ENCODE assay signal across 27 cellular contexts in the genomic region with DNA sequence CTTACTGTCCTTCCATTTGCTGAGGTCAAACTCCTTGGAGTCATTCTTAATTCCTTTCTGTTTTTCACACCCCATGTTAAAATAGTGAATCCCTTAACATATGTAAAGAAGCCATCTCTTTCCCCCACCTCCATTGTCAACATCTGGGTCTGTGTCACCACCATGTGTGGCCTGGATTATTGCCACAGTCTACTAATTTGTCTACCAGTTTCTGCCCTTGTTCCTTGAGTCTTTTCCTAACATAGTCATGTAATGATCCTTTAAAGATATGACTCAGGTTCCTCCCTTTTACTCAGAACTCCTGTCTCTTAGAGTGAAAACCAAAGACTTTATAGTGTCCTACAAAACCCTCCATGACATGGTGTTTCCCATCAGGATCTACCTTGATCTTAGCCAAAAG.
"Had no signal": no experiment of that assay in that cellular context is flagged by ENCODE, and none has a peak within 500 bp of the region (broad histone marks: within the 10 kb centered on the region; RNA-seq: fewer than 3 reads in every experiment).

No MANE protein-coding gene starts in this region.

- H3K36me3 ChIP-seq: brain microvascular endothelial cell had no signal

- H3K4me2 ChIP-seq: KMS-11, PC-9 had no signal

- H3K4me3 ChIP-seq: PC-9 had no signal

- H3K9me3 Mint-ChIP-seq: activated CD8-positive, alpha-beta T cell treated with anti-CD3 and anti-CD28 coated beads for 36 hours; activated naive CD4-positive, alpha-beta T cell treated with anti-CD3 and anti-CD28 coated beads for 36 hours; activated T-cell treated with anti-CD3 and anti-CD28 coated beads, Interleukin-2, amount 50 U/mL, for 72 hours; activated T-helper 2 cell treated with anti-CD3 and anti-CD28 coated beads, Interferon-gamma antibody, Interleukin-2, Interleukin-4, amounts not matched to agents 10 μg/mL and 5 μg/mL and 100 μg/mL, durations not matched to agents 14 hours and 24 hours and 36 hours had no signal

- ATAC-seq: activated CD8-positive, alpha-beta T cell treated with anti-CD3 and anti-CD28 coated beads for 36 hours had no signal

- H3K4me3 Mint-ChIP-seq: activated CD4-positive, alpha-beta T cell treated with anti-CD3 and anti-CD28 coated beads, Interleukin-2, amount 10 ng/mL, durations not matched to agents 24 days and 14 days; activated CD8-positive, alpha-beta T cell treated with anti-CD3 and anti-CD28 coated beads for 36 hours; activated naive CD4-positive, alpha-beta T cell treated with anti-CD3 and anti-CD28 coated beads for 36 hours; activated T-cell treated with anti-CD3 and anti-CD28 coated beads, Interleukin-2, amount 50 U/mL, for 72 hours had no signal

- H3K27me3 ChIP-seq: brain microvascular endothelial cell had no signal

- H3K27ac Mint-ChIP-seq: activated CD4-positive, alpha-beta T cell treated with anti-CD3 and anti-CD28 coated beads, Interleukin-2, amount 10 ng/mL, durations not matched to agents 24 days and 14 days; activated CD8-positive, alpha-beta T cell treated with anti-CD3 and anti-CD28 coated beads for 36 hours; activated naive CD4-positive, alpha-beta T cell treated with anti-CD3 and anti-CD28 coated beads for 36 hours; activated T-cell treated with anti-CD3 and anti-CD28 coated beads, Interleukin-2, amount 50 U/mL, for 72 hours; activated T-helper 2 cell treated with anti-CD3 and anti-CD28 coated beads, Interferon-gamma antibody, Interleukin-2, Interleukin-4, amounts not matched to agents 10 μg/mL and 5 μg/mL and 100 μg/mL, durations not matched to agents 14 hours and 24 hours and 36 hours had no signal

- H2AFZ ChIP-seq: PC-9 had no signal

- H3K27me3 Mint-ChIP-seq: activated CD4-positive, alpha-beta T cell treated with anti-CD3 and anti-CD28 coated beads, Interleukin-2, amount 10 ng/mL, durations not matched to agents 24 days and 14 days; activated CD8-positive, alpha-beta T cell treated with anti-CD3 and anti-CD28 coated beads for 36 hours had no signal

- H3K27ac ChIP-seq: brain microvascular endothelial cell, KMS-11, PC-9 had no signal

- H3K9ac ChIP-seq: KMS-11 had no signal

- DNase-seq: activated CD4-positive, alpha-beta T cell treated with anti-CD3 and anti-CD28 coated beads, Interleukin-2, amount 10 ng/mL, durations not matched to agents 24 days and 14 days; activated CD4-positive, alpha-beta T cell treated with anti-CD3 and anti-CD28 coated beads, Interleukin-2, amount 50 U/mL, for 4 hours; activated CD8-positive, alpha-beta T cell treated with anti-CD3 and anti-CD28 coated beads for 36 hours; activated gamma-delta T cell; activated naive CD4-positive, alpha-beta T cell treated with anti-CD3 and anti-CD28 coated beads for 36 hours; activated T-cell treated with anti-CD3 and anti-CD28 coated beads, Interleukin-2, amount 50 U/mL, for 1 hour; activated T-cell treated with anti-CD3 and anti-CD28 coated beads, Interleukin-2, amount 50 U/mL, for 72 hours; anterior cingulate cortex; brain microvascular endothelial cell; central memory CD4-positive, alpha-beta T cell; NCI-H1092; NCI-H1436 treated with DMSO at 0.1 percent for 48 hours; NCI-H1694 treated with DMSO at 0.1 percent for 48 hours; NCI-H2029; NCI-H2171; NCI-H510A; NCI-H526; NCI-H748 treated with DMSO at 0.1 percent for 48 hours; NK-92 treated with Interleukin-12 subunit alpha and Interleukin-12 subunit beta, amount 100 ng/mL, for 24 hours; PC-9; Right ventricle myocardium superior; SW 1271; T-helper 1 cell; T-helper 2 cell; T-helper 9 cell had no signal
